In genomic region chr10:79445217-79445707, GRCh38 we compare ENCODE assay signal across 8 cellular contexts. TPM values are rescaled to one million over a fixed set of nuclear protein-coding genes. Genes with fewer than 3 reads are reported as not detected.
A peak's percentile ranks its signal among the peaks of the same experiment; 100 is the strongest.
DNase-seq lines count a peak whose midpoint lies in the region; ATAC-seq, FAIRE-seq and TF ChIP-seq lines count a peak whose summit lies in the region.

Gene ZCCHC24 (minus strand): TSS chr10:79445624. CDS start chr10:79445440, 184 bp downstream.

- ATAC-seq in HG03135 (IDR thresholded peaks at IDR 0.05; ENCODE audit: unreplicated experiment) (peak; percentile 39), upper lobe of right lung (peak; percentile 11)

- no TSS peak for BruUV-seq in endothelial cell of umbilical vein (replicated peaks; lab: Mats Ljungman, UMichigan)

- no peak for FAIRE-seq in endothelial cell of umbilical vein (lab: Jason Lieb, UNC)

- peak; percentile 36 for DNase-seq in COLO668 (lab: John Stamatoyannopoulos, UW; ENCODE audit: unreplicated experiment)
- DNase-seq in GM19238 (ENCODE audit: insufficient read length, low spot score) = peak; percentile 51
- DNase-seq in endothelial cell of umbilical vein (ENCODE audit: low read depth, low spot score) = peak; percentile 34
- peak; percentile 86 for DNase-seq in upper lobe of right lung
- DNase-seq in NCI-H1105 treated with DMSO at 0.1 percent for 48 hours (lab: John Stamatoyannopoulos, UW) = no peak

- POLR2A ChIA-PET in endothelial cell of umbilical vein (lab: Charles Lee) = interaction anchor here (0.6 kb wide), 1 partner anchor 22 kb away, joined by 9 read pairs; no protein-coding TSS in a partner anchor

- H3K27ac ChIP-seq in SU-DHL-6 (ENCODE audit: low read depth, low read length) = no peak within 1 kb of the TSS
- H3K27ac ChIP-seq in endothelial cell of umbilical vein (ENCODE audit: insufficient read depth, low read depth, low read length) = no peak within 1 kb of the TSS
- peak within 1 kb of the TSS; percentile 89 for H3K27ac ChIP-seq in muscle layer of colon (ENCODE audit: low read depth, low read length)
- H3K27ac ChIP-seq in upper lobe of right lung = peak within 1 kb of the TSS; percentile 88

- peak within 1 kb of the TSS; percentile 81 for H3K4me2 ChIP-seq in SU-DHL-6 (ENCODE audit: low read depth, low read length, poor library complexity, severe bottlenecking)
- peak within 1 kb of the TSS; percentile 92 for H3K4me2 ChIP-seq in endothelial cell of umbilical vein (ENCODE audit: insufficient read depth, low read length)

- H3K27me3 ChIP-seq in SU-DHL-6 (ENCODE audit: low read length) (no peaks in the 10 kb centered on the region), endothelial cell of umbilical vein (ENCODE audit: control insufficient read depth in 2 of 2, insufficient read depth in 2 of 2, low read length in 2 of 2) (no peaks in the 10 kb centered on the region), muscle layer of colon (ENCODE audit: control insufficient read depth in 1 of 2, insufficient read depth in 2 of 2, low read length in 2 of 2) (no peaks in the 10 kb centered on the region), upper lobe of right lung (no peaks in the 10 kb centered on the region)

- dilution Hi-C loops in endothelial cell of umbilical vein (cut with MboI; ENCODE audit: extremely low pct_ligation_motif_present, low sequenced_read_pairs) = no loop called here

- H4K20me1 ChIP-seq in SU-DHL-6 (ENCODE audit: low read depth, low read length) = no peaks in the 10 kb centered on the region
- no peaks in the 10 kb centered on the region for H4K20me1 ChIP-seq in endothelial cell of umbilical vein (replicated peaks; ENCODE audit: control insufficient read depth, extremely low read depth, insufficient read depth, low read length)

- peaks cover 19% of the 10 kb centered on the region for H3K4me1 ChIP-seq in endothelial cell of umbilical vein (ENCODE audit: control insufficient read depth, extremely low read depth, insufficient read depth, low read length)
- H3K4me1 ChIP-seq in muscle layer of colon (ENCODE audit: insufficient read depth, low read length) = peaks cover 37% of the 10 kb centered on the region
- peaks cover 17% of the 10 kb centered on the region for H3K4me1 ChIP-seq in upper lobe of right lung

- intact Hi-C loops in endothelial cell of umbilical vein (cut with micrococcal nuclease) (no loop called here), upper lobe of right lung (cut with DNase I) (no loop called here)

- TF ChIP-seq POLR2A in endothelial cell of umbilical vein (IDR thresholded peaks at IDR 0.05; ENCODE audit: low read depth, low read length) = peak; percentile 62

- CTCF ChIA-PET in endothelial cell of umbilical vein (lab: Charles Lee) = interaction anchor here (1.3 to 2.7 kb wide), 4 partner anchors 16 to 71 kb away, joined by 4 to 20 read pairs (median 6); no protein-coding TSS in a partner anchor

- no peaks in the 10 kb centered on the region for H3K9me1 ChIP-seq in endothelial cell of umbilical vein (replicated peaks; ENCODE audit: control insufficient read depth, extremely low read depth, insufficient read depth, low read length)

- peak within 1 kb of the TSS; percentile 59 for H3K4me3 ChIP-seq in SU-DHL-6 (ENCODE audit: insufficient read depth, low read length, poor library complexity, severe bottlenecking)
- H3K4me3 ChIP-seq in endothelial cell of umbilical vein (replicated peaks in 1 of 3; ENCODE audit: insufficient read depth in 1 of 3, low read depth in 1 of 3, low read length in 3 of 3) = peak within 1 kb of the TSS; percentile 45 to 65 (median 64)
- peak within 1 kb of the TSS; percentile 75 to 97 for H3K4me3 ChIP-seq in muscle layer of colon (ENCODE audit: low read depth in 1 of 2, low read length in 2 of 2)
- H3K4me3 ChIP-seq in upper lobe of right lung = peak within 1 kb of the TSS; percentile 86

- no peaks in the 10 kb centered on the region for H3K9me2 ChIP-seq in SU-DHL-6 (replicated peaks; ENCODE audit: insufficient read depth, low read length)

- H3K79me2 ChIP-seq in SU-DHL-6 (ENCODE audit: insufficient read depth, low read length) (no peaks in the 10 kb centered on the region), endothelial cell of umbilical vein (ENCODE audit: control insufficient read depth, insufficient read depth, low read length) (no peaks in the 10 kb centered on the region)

- H2AFZ ChIP-seq in SU-DHL-6 (ENCODE audit: low read depth, low read length, severe bottlenecking) (peak within 1 kb of the TSS; percentile 48), endothelial cell of umbilical vein (ENCODE audit: low read depth, low read length) (peak within 1 kb of the TSS; percentile 99)

- H3K9me3 ChIP-seq in SU-DHL-6 (ENCODE audit: insufficient read depth, low read length) (no peaks in the 10 kb centered on the region), endothelial cell of umbilical vein (replicated peaks; ENCODE audit: control insufficient read depth, insufficient read depth, low read length) (no peaks in the 10 kb centered on the region), muscle layer of colon (ENCODE audit: low read length) (no peaks in the 10 kb centered on the region), upper lobe of right lung (no peaks in the 10 kb centered on the region)

- H3K36me3 ChIP-seq in SU-DHL-6 (ENCODE audit: low read length) (no peaks in the 10 kb centered on the region), endothelial cell of umbilical vein (ENCODE audit: control insufficient read depth in 2 of 2, extremely low read depth in 1 of 2, insufficient read depth in 2 of 2, low read length in 2 of 2) (no peaks in the 10 kb centered on the region), muscle layer of colon (ENCODE audit: insufficient read depth, low read length) (peaks cover 12% of the 10 kb centered on the region), upper lobe of right lung (no peaks in the 10 kb centered on the region)

- no peak for TF ChIP-seq CTCF in SU-DHL-6 (IDR thresholded peaks at IDR 0.05; ENCODE audit: insufficient read depth, low read length, poor library complexity, severe bottlenecking)
- TF ChIP-seq CTCF in endothelial cell of umbilical vein (IDR thresholded peaks at IDR 0.05; ENCODE audit: extremely low read depth in 1 of 2, insufficient read depth in 1 of 2, low read depth in 1 of 2, low read length in 2 of 2) = no peak
- TF ChIP-seq CTCF in upper lobe of right lung (IDR thresholded peaks at IDR 0.05) = no peak

- H3K9ac ChIP-seq in SU-DHL-6 (ENCODE audit: low read length) (peak within 1 kb of the TSS; percentile 41), endothelial cell of umbilical vein (replicated peaks; ENCODE audit: extremely low read depth, insufficient read depth, low read length) (peak within 1 kb of the TSS; percentile 67), muscle layer of colon (ENCODE audit: low read length) (peak within 1 kb of the TSS; percentile 79)

- H3F3A ChIP-seq in SU-DHL-6 (ENCODE audit: insufficient read depth) = no peaks in the 10 kb centered on the region

TF ChIP-seq in endothelial cell of umbilical vein, 7 proteins besides CTCF, POLR2A, EP300 and RAD21:
- TF ChIP-seq POLR2AphosphoS5 (IDR thresholded peaks at IDR 0.05; ENCODE audit: insufficient read depth, low read depth, low read length) (peak; percentile 57), FOS (IDR thresholded peaks at IDR 0.05; ENCODE audit: borderline replicate concordance, insufficient read depth, low read length) (no peak), EZH2 (IDR thresholded peaks at IDR 0.05; ENCODE audit: borderline replicate concordance, low read depth, low read length, severe bottlenecking) (no peak), JUN (IDR thresholded peaks at IDR 0.05; ENCODE audit: borderline replicate concordance, insufficient read depth, insufficient read length, low read depth) (no peak), GATA2 (IDR thresholded peaks at IDR 0.05; ENCODE audit: insufficient read depth, insufficient read length, low read depth, low read length) (no peak)
TF ChIP-seq in endothelial cell of umbilical vein: peak in this region for 1.

RNA-seq across cellular contexts. Expression of gene ZCCHC24, which starts in this region (rescaled TPM):
- total RNA-seq in endothelial cell of umbilical vein = 5.7 and 8.4 TPM in 2 replicates
- 4.7 and 5.2 TPM in 2 replicates for polyA plus RNA-seq in endothelial cell of umbilical vein
- 4.5 and 4.6 TPM in 2 replicates for polyA plus RNA-seq in endothelial cell of umbilical vein (2011; cell fraction: cytosol; rRNA removed)
- polyA plus RNA-seq in endothelial cell of umbilical vein (2011; cell fraction: nucleus; rRNA removed) = 2.9 and 3.2 TPM in 2 replicates
- 3.6 and 6.8 TPM in 2 replicates for polyA plus RNA-seq in endothelial cell of umbilical vein (2012)
- polyA minus RNA-seq in endothelial cell of umbilical vein = 6.0 and 6.3 TPM in 2 replicates
- polyA minus RNA-seq in endothelial cell of umbilical vein (2011; cell fraction: cytosol; rRNA and poly(A)+ RNA removed) = 2.6 TPM
- polyA minus RNA-seq in endothelial cell of umbilical vein (2011; cell fraction: nucleus; rRNA and poly(A)+ RNA removed) = 1.9 and 2.9 TPM in 2 replicates
- total RNA-seq in upper lobe of right lung = 32.4 TPM

Comparison
In these comparisons a context has a peak if more than half of its experiments do, and no peak if none do; other contexts are left out.
1. H3K27ac ChIP-seq: peak in muscle layer of colon (single experiment) and upper lobe of right lung (single experiment); none in SU-DHL-6 (single experiment) and endothelial cell of umbilical vein (single experiment).
2. Peak in every context shown above with its lines, with median percentiles within 50 percentile points of each other: H3K4me3 ChIP-seq and H3K9ac ChIP-seq.